29 cellular contexts compared by ENCODE assay signal in genomic region chr6:64591682-64592081, GRCh38.
"Had no signal": no experiment of that assay in that cellular context is flagged by ENCODE, and none has a peak within 500 bp of the region (broad histone marks: within the 10 kb centered on the region; RNA-seq: fewer than 3 reads in every experiment).

No MANE protein-coding gene starts in this region.

- H3K27me3 Mint-ChIP-seq: activated CD4-positive, alpha-beta memory T cell treated with anti-CD3 and anti-CD28 coated beads, Interleukin-2, amount 10 ng/mL, durations not matched to agents 7 days and 5 days; activated CD8-positive, alpha-beta memory T cell treated with anti-CD3 and anti-CD28 coated beads, Interleukin-2, amount 10 ng/mL, durations not matched to agents 7 days and 5 days; activated naive CD4-positive, alpha-beta T cell treated with anti-CD3 and anti-CD28 coated beads, Interleukin-2, amount 10 ng/mL, durations not matched to agents 7 days and 5 days; activated naive CD8-positive, alpha-beta T cell treated with anti-CD3 and anti-CD28 coated beads for 36 hours; IgD-negative memory B cell had no signal

- DNase-seq: activated CD4-positive, alpha-beta memory T cell treated with anti-CD3 and anti-CD28 coated beads, Interleukin-2, amount 10 ng/mL, durations not matched to agents 7 days and 5 days; activated CD4-positive, alpha-beta T cell treated with anti-CD3 and anti-CD28 coated beads for 1 hour; activated CD4-positive, alpha-beta T cell treated with anti-CD3 and anti-CD28 coated beads for 48 hours; activated CD4-positive, CD25-positive, alpha-beta regulatory T cell; activated CD8-positive, alpha-beta memory T cell treated with anti-CD3 and anti-CD28 coated beads for 24 hours; activated CD8-positive, alpha-beta memory T cell treated with anti-CD3 and anti-CD28 coated beads, Interleukin-2, amount 10 ng/mL, durations not matched to agents 7 days and 5 days; activated CD8-positive, alpha-beta memory T cell treated with anti-CD3 and anti-CD28 coated beads, Interleukin-2, amount 50 U/mL, for 48 hours; activated effector memory CD4-positive, alpha-beta T cell treated with Interleukin-2 at 50 U/mL for 16 hours; activated naive CD4-positive, alpha-beta T cell treated with anti-CD3 and anti-CD28 coated beads, Interleukin-2, amount 10 ng/mL, durations not matched to agents 7 days and 5 days; activated naive CD8-positive, alpha-beta T cell treated with anti-CD3 and anti-CD28 coated beads for 36 hours; activated T-cell treated with anti-CD3 and anti-CD28 coated beads, Interleukin-2, amount 50 U/mL, for 48 hours; amniotic stem cell; aorta; brain microvascular endothelial cell; Karpas-422; KBM-7; MG63; NCI-H1048; NCI-H1105 treated with DMSO at 0.1 percent for 48 hours; NCI-H1436; NCI-H1694 treated with DMSO at 0.1 percent for 48 hours; NCI-H2029; NCI-H345; NCI-H524 treated with DMSO at 0.1 percent for 48 hours; RPMI8226; T1000; WERI-Rb-1 had no signal

- H3K4me3 Mint-ChIP-seq: activated CD4-positive, alpha-beta memory T cell treated with anti-CD3 and anti-CD28 coated beads, Interleukin-2, amount 10 ng/mL, durations not matched to agents 7 days and 5 days; activated CD8-positive, alpha-beta memory T cell treated with anti-CD3 and anti-CD28 coated beads, Interleukin-2, amount 10 ng/mL, durations not matched to agents 7 days and 5 days; activated naive CD4-positive, alpha-beta T cell treated with anti-CD3 and anti-CD28 coated beads, Interleukin-2, amount 10 ng/mL, durations not matched to agents 7 days and 5 days; activated naive CD8-positive, alpha-beta T cell treated with anti-CD3 and anti-CD28 coated beads for 36 hours; IgD-negative memory B cell had no signal

- H3K36me3 Mint-ChIP-seq: activated CD8-positive, alpha-beta memory T cell treated with anti-CD3 and anti-CD28 coated beads, Interleukin-2, amount 10 ng/mL, durations not matched to agents 7 days and 5 days; activated naive CD4-positive, alpha-beta T cell treated with anti-CD3 and anti-CD28 coated beads, Interleukin-2, amount 10 ng/mL, durations not matched to agents 7 days and 5 days; activated naive CD8-positive, alpha-beta T cell treated with anti-CD3 and anti-CD28 coated beads for 36 hours; IgD-negative memory B cell had no signal

- H3K4me1 Mint-ChIP-seq: activated CD4-positive, alpha-beta memory T cell treated with anti-CD3 and anti-CD28 coated beads, Interleukin-2, amount 10 ng/mL, durations not matched to agents 7 days and 5 days; activated CD8-positive, alpha-beta memory T cell treated with anti-CD3 and anti-CD28 coated beads, Interleukin-2, amount 10 ng/mL, durations not matched to agents 7 days and 5 days; activated naive CD4-positive, alpha-beta T cell treated with anti-CD3 and anti-CD28 coated beads, Interleukin-2, amount 10 ng/mL, durations not matched to agents 7 days and 5 days; activated naive CD8-positive, alpha-beta T cell treated with anti-CD3 and anti-CD28 coated beads for 36 hours; IgD-negative memory B cell had no signal

- ATAC-seq: activated CD8-positive, alpha-beta memory T cell treated with anti-CD3 and anti-CD28 coated beads, Interleukin-2, amount 10 ng/mL, durations not matched to agents 7 days and 5 days; Panc1 had no signal

- H3K27ac Mint-ChIP-seq: activated CD4-positive, alpha-beta memory T cell treated with anti-CD3 and anti-CD28 coated beads, Interleukin-2, amount 10 ng/mL, durations not matched to agents 7 days and 5 days; activated CD8-positive, alpha-beta memory T cell treated with anti-CD3 and anti-CD28 coated beads, Interleukin-2, amount 10 ng/mL, durations not matched to agents 7 days and 5 days; activated naive CD4-positive, alpha-beta T cell treated with anti-CD3 and anti-CD28 coated beads, Interleukin-2, amount 10 ng/mL, durations not matched to agents 7 days and 5 days; activated naive CD8-positive, alpha-beta T cell treated with anti-CD3 and anti-CD28 coated beads for 36 hours; IgD-negative memory B cell had no signal
